ENCODE assay signal across 9 cellular contexts in genomic region chr18:2627821-2628276, GRCh38. TPM values are rescaled to one million over a fixed set of nuclear protein-coding genes. Genes with fewer than 3 reads are reported as not detected.
DNase-seq lines count a peak whose midpoint lies in the region; ATAC-seq and TF ChIP-seq lines count a peak whose summit lies in the region.
"Had no signal": no experiment of that assay in that cellular context is flagged by ENCODE, and none has a peak within 500 bp of the region (broad histone marks: within the 10 kb centered on the region; RNA-seq: fewer than 3 reads in every experiment).

No MANE protein-coding gene starts in this region.

- intact Hi-C loops in CD14-positive monocyte (cut with micrococcal nuclease) (no loop called here), gastrocnemius medialis (cut with DNase I; ENCODE audit: low total_unique reads) (no loop called here)

- no peak for TF ChIP-seq POLR2A in erythroblast (IDR thresholded peaks at IDR 0.05; ENCODE audit: low read length)
- no peak for TF ChIP-seq POLR2A in gastrocnemius medialis (IDR thresholded peaks at IDR 0.05)

- H3K27ac ChIP-seq in GM23248 (no peak overlapping the region), gastrocnemius medialis (no peak overlapping the region)

- no peak overlapping the region for H2AFZ ChIP-seq in GM23248

- peaks cover 4% of the 10 kb centered on the region; the same call in 1 of the 2 replicates for H3K4me1 ChIP-seq in GM23248 (ENCODE audit: insufficient read depth)
- H3K4me1 ChIP-seq in gastrocnemius medialis, result no peaks in the 10 kb centered on the region

- no peaks in the 10 kb centered on the region for H3K36me3 Mint-ChIP-seq in CD14-positive monocyte

- in situ Hi-C loops in GM23248 (cut with MboI), result no loop called here
- in situ Hi-C loops in gastrocnemius medialis (cut with MboI; ENCODE audit: low sequenced_read_pairs in 4 of 4), result no loop called here

- no peak for TF ChIP-seq CTCF in CD14-positive monocyte (IDR thresholded peaks at IDR 0.05)
- TF ChIP-seq CTCF in gastrocnemius medialis (IDR thresholded peaks at IDR 0.05 in 4 of 5, conservative IDR thresholded peaks at IDR 0.05 in 1 of 5), result no peak

- no peaks in the 10 kb centered on the region for H4K20me1 ChIP-seq in GM23248 (ENCODE audit: insufficient read depth)

- H3K9ac ChIP-seq in GM23248, result no peak overlapping the region

- H3K4me3 Mint-ChIP-seq in CD14-positive monocyte, result no peak overlapping the region
- H3K4me3 Mint-ChIP-seq: naive B cell had no signal

- ATAC-seq in HG03521 (IDR thresholded peaks at IDR 0.05; ENCODE audit: unreplicated experiment), result no peak
- no peak for ATAC-seq in gastrocnemius medialis

- peak; percentile 62 for DNase-seq in CD14-positive monocyte (ENCODE audit: low spot score)
- peak; percentile 67 for DNase-seq in GM23248
- peak; percentile 28 for DNase-seq in OCI-M1 (lab: John Stamatoyannopoulos, UW)
- peak; percentile 16 to 51 for DNase-seq in erythroblast (lab: John Stamatoyannopoulos, UW)
- no peak for DNase-seq in OCI-M2 (lab: John Stamatoyannopoulos, UW; ENCODE audit: unreplicated experiment)
- DNase-seq in gastrocnemius medialis, result no peak
- DNase-seq in NCI-H2107 (lab: John Stamatoyannopoulos, UW), result no peak
- DNase-seq: naive B cell had no signal

- peaks cover 0 to 2% (median 0%) of the 10 kb centered on the region in 3 donors for H3K27me3 Mint-ChIP-seq in CD14-positive monocyte (ENCODE audit: low read depth in 3 of 3)
- H3K27me3 Mint-ChIP-seq: naive B cell had no signal

- H3K9me3 Mint-ChIP-seq in CD14-positive monocyte, result peaks cover 5 to 16% (median 9%) of the 10 kb centered on the region in 7 donors

- WGBS in GM23248 (ENCODE audit: low coverage in 1 of 2, low lambda C conversion rate in 2 of 2, missing lambda C conversion rate in 2 of 2), 2 experiments, result 100% methylated on average over 1 of the region's 1 CpG

- no peak overlapping the region for H3K4me3 ChIP-seq in GM23248
- H3K4me3 ChIP-seq in gastrocnemius medialis, result no peak overlapping the region

- H3K79me2 ChIP-seq in GM23248 (ENCODE audit: insufficient read depth), result no peaks in the 10 kb centered on the region

- no peaks in the 10 kb centered on the region for H3K36me3 ChIP-seq in GM23248 (ENCODE audit: low read depth)
- no peaks in the 10 kb centered on the region for H3K36me3 ChIP-seq in gastrocnemius medialis

- peaks cover 6% of the 10 kb centered on the region for H3K4me1 Mint-ChIP-seq in CD14-positive monocyte

- no peaks in the 10 kb centered on the region for H3F3A ChIP-seq in GM23248 (ENCODE audit: insufficient read depth)

- no peaks in the 10 kb centered on the region for H3K9me3 ChIP-seq in GM23248 (ENCODE audit: low read depth)
- H3K9me3 ChIP-seq in gastrocnemius medialis, result no peaks in the 10 kb centered on the region

- no peaks in the 10 kb centered on the region for H3K9me2 ChIP-seq in GM23248 (ENCODE audit: insufficient read depth)

- no peak overlapping the region for H3K4me2 ChIP-seq in GM23248 (ENCODE audit: unreplicated experiment)

- no peaks in the 10 kb centered on the region for H3K27me3 ChIP-seq in GM23248 (replicated peaks; ENCODE audit: insufficient read depth)
- H3K27me3 ChIP-seq in gastrocnemius medialis, result no peaks in the 10 kb centered on the region

- peak overlapping the region in 2 of 7 donors; percentile 10 to 15 for H3K27ac Mint-ChIP-seq in CD14-positive monocyte
- H3K27ac Mint-ChIP-seq: naive B cell had no signal

RNA-seq across cellular contexts. Expression of gene SMCHD1, which starts 27.7 kb away (rescaled TPM):
- polyA plus RNA-seq in CD14-positive monocyte (10 to 100 TPM; 12.7 to 16.8 TPM), GM23248 (2016; fragmentation: Nextera tagmentation; extraction: Ambion mirVana) (4.4 and 6.4 TPM in 2 replicates)
- total RNA-seq in GM23248 (2014; rRNA removed; shearing (Covaris generic)), result 34.0 and 38.8 TPM in 2 replicates
- 10 to 100 TPM; 16.2 to 43.6 (median 22.7) TPM for total RNA-seq in gastrocnemius medialis

RNA-seq across cellular contexts. Expression of gene NDC80, which starts 56.5 kb away (rescaled TPM):
- polyA plus RNA-seq in CD14-positive monocyte, result not detected
- total RNA-seq in GM23248 (2014; rRNA removed; shearing (Covaris generic)), result 8.3 and 10.9 TPM in 2 replicates
- 16.0 and 16.3 TPM in 2 replicates for polyA plus RNA-seq in GM23248 (2016; fragmentation: Nextera tagmentation; extraction: Ambion mirVana)
- under 1 TPM in 1 of 4 donors, not detected in 3; 0.27 TPM for total RNA-seq in gastrocnemius medialis

RNA-seq across cellular contexts. Expression of gene METTL4, which starts 56.5 kb away (rescaled TPM):
- polyA plus RNA-seq in CD14-positive monocyte (1 to 10 TPM; 3.0 to 4.1 TPM), GM23248 (2016; fragmentation: Nextera tagmentation; extraction: Ambion mirVana) (8.9 and 9.9 TPM in 2 replicates)
- 5.6 and 16.9 TPM in 2 replicates for total RNA-seq in GM23248 (2014; rRNA removed; shearing (Covaris generic))
- 1 to 10 TPM; 1.4 to 2.9 (median 1.8) TPM for total RNA-seq in gastrocnemius medialis

Comparison
In these comparisons a context has a peak if more than half of its experiments do, and no peak if none do; other contexts are left out.
1. DNase-seq: peak in CD14-positive monocyte (single experiment), GM23248 (single experiment), OCI-M1 (single experiment) and erythroblast (2 of 2); none in OCI-M2 (single experiment), gastrocnemius medialis (0 of 2) and NCI-H2107 (single experiment).